Comparison of ENCODE assay signal across 11 cellular contexts in genomic region chr3:8445861-8446260, GRCh38. TPM values are rescaled to one million over a fixed set of nuclear protein-coding genes. Genes with fewer than 3 reads are reported as not detected.
DNase-seq lines count a peak whose midpoint lies in the region; ATAC-seq, FAIRE-seq and TF ChIP-seq lines count a peak whose summit lies in the region.
"Had no signal": no experiment of that assay in that cellular context is flagged by ENCODE, and none has a peak within 500 bp of the region (broad histone marks: within the 10 kb centered on the region; RNA-seq: fewer than 3 reads in every experiment).

No MANE protein-coding gene starts in this region.

- TF ChIP-seq POLR2A in suprapubic skin (IDR thresholded peaks at IDR 0.05) = no peak

- ATAC-seq in aorta (ENCODE audit: low FRiP score) (no peak), GM19351 (IDR thresholded peaks at IDR 0.05; ENCODE audit: unreplicated experiment) (no peak)
- ATAC-seq: activated T-cell treated with anti-CD3 and anti-CD28 coated beads, Interleukin-2, amount 50 U/mL, for 4 hours had no signal

- DNase-seq in DMS53 (lab: John Stamatoyannopoulos, UW) = peak; percentile 2
- no peak for DNase-seq in DMS53 treated with DMSO at 0.1 percent for 48 hours (lab: John Stamatoyannopoulos, UW; ENCODE audit: unreplicated experiment)
- peak; percentile 98 for DNase-seq in astrocyte of the cerebellum (ENCODE audit: low read depth)
- DNase-seq in kidney epithelial cell (ENCODE audit: low read depth) = peak; percentile 65
- no peak for DNase-seq in aorta
- no peak for DNase-seq in suprapubic skin (ENCODE audit: low spot score in 2 of 2)
- no peak for DNase-seq in GM19239 (ENCODE audit: insufficient read length, low spot score)
- DNase-seq: activated T-cell treated with anti-CD3 and anti-CD28 coated beads, Interleukin-2, amount 50 U/mL, for 4 hours; NCI-H2029 treated with DMSO at 0.1 percent for 48 hours had no signal

- TF ChIP-seq CTCF in astrocyte of the cerebellum (IDR thresholded peaks at IDR 0.05; ENCODE audit: low read depth, low read length, missing control alignments) (no peak), kidney epithelial cell (IDR thresholded peaks at IDR 0.05; ENCODE audit: insufficient read depth, low read length, poor library complexity, severe bottlenecking) (no peak), suprapubic skin (IDR thresholded peaks at IDR 0.05) (no peak)

- H3K4me3 ChIP-seq in astrocyte of the cerebellum (ENCODE audit: low read depth, low read length) (no peak overlapping the region), kidney epithelial cell (ENCODE audit: low read depth, low read length) (no peak overlapping the region), aorta (ENCODE audit: low read length in 2 of 2) (no peak overlapping the region), suprapubic skin (no peak overlapping the region)

- no peaks in the 10 kb centered on the region for H3K36me3 ChIP-seq in kidney epithelial cell (ENCODE audit: control insufficient read depth, insufficient read depth, low read length)
- H3K36me3 ChIP-seq in aorta (ENCODE audit: control insufficient read depth in 1 of 2, insufficient read depth in 2 of 2, low read length in 1 of 2) = no peaks in the 10 kb centered on the region
- H3K36me3 ChIP-seq in suprapubic skin = no peaks in the 10 kb centered on the region

- no peaks in the 10 kb centered on the region for H3K27me3 ChIP-seq in kidney epithelial cell (ENCODE audit: control insufficient read depth, insufficient read depth, low read length)
- no peaks in the 10 kb centered on the region for H3K27me3 ChIP-seq in aorta (ENCODE audit: control insufficient read depth in 1 of 2, insufficient read depth in 2 of 2, low read length in 1 of 2)
- no peaks in the 10 kb centered on the region for H3K27me3 ChIP-seq in suprapubic skin

- WGBS in aorta, 2 donors = 5% methylated on average over 2 of the region's 2 CpGs
- 37% methylated on average over 2 of the region's 2 CpGs for WGBS in suprapubic skin

- FAIRE-seq in GM19239 (lab: Jason Lieb, UNC) = no peak

- intact Hi-C loops in aorta (cut with DNase I) = no loop called here

- peaks cover 0 to 2% of the 10 kb centered on the region in 2 donors for H3K4me1 ChIP-seq in aorta (ENCODE audit: control insufficient read depth in 1 of 2, insufficient read depth in 2 of 2, low read length in 2 of 2)
- H3K4me1 ChIP-seq in suprapubic skin = peaks cover 37% of the 10 kb centered on the region

- in situ Hi-C loops in astrocyte of the cerebellum (cut with HindIII; ENCODE audit: low sequenced_read_pairs) = no loop called here

- peak overlapping the region; percentile 37 to 57 for H3K27ac ChIP-seq in aorta (ENCODE audit: low read depth in 1 of 2, low read length in 2 of 2)
- no peak overlapping the region for H3K27ac ChIP-seq in suprapubic skin
- H3K27ac ChIP-seq: 22Rv1 had no signal

- H3K9me3 ChIP-seq in aorta (ENCODE audit: control insufficient read depth, low read length) (no peaks in the 10 kb centered on the region), suprapubic skin (no peaks in the 10 kb centered on the region)

- no peak for TF ChIP-seq EP300 in suprapubic skin (IDR thresholded peaks at IDR 0.05)

RNA-seq across cellular contexts. Expression of gene LMCD1, which starts 55.8 kb away (rescaled TPM):
- total RNA-seq in kidney epithelial cell = 221 and 264 TPM in 2 replicates
- total RNA-seq in aorta = 1,000 to 10,000 TPM in 1 of 2 donors, 100 to 1,000 TPM in 1; 192 to 1,289 TPM
- 100 to 1,000 TPM; 347 to 416 TPM for polyA plus RNA-seq in aorta
- total RNA-seq in suprapubic skin = 10 to 100 TPM; 33.4 to 49.3 (median 36.8) TPM

Comparison
In these comparisons a context has a peak if more than half of its experiments do, and no peak if none do; other contexts are left out.
1. DNase-seq: peak in DMS53 (single experiment), astrocyte of the cerebellum (single experiment) and kidney epithelial cell (single experiment); none in DMS53 treated with DMSO at 0.1 percent for 48 hours (single experiment), aorta (0 of 2), suprapubic skin (0 of 2) and GM19239 (single experiment).